In genomic region chr7:70178206-70178605, GRCh38 we compare ENCODE assay signal across 16 cellular contexts.
"Had no signal": no experiment of that assay in that cellular context is flagged by ENCODE, and none has a peak within 500 bp of the region (broad histone marks: within the 10 kb centered on the region; RNA-seq: fewer than 3 reads in every experiment).

No MANE protein-coding gene starts in this region.

- H3K36me3 ChIP-seq: cardiac muscle cell, heart left ventricle, left lung, tibial artery had no signal

- ATAC-seq: stimulated activated naive CD8-positive, alpha-beta T cell treated with anti-CD3 and anti-CD28 coated beads, Interleukin-15, Interleukin-2, amounts not matched to agents 100 U/mL and 50 U/mL, for 24 hours had no signal

- H3K27me3 ChIP-seq: cardiac muscle cell, dorsolateral prefrontal cortex, left lung, tibial artery had no signal

- H3K27ac Mint-ChIP-seq: activated CD4-positive, alpha-beta memory T cell treated with anti-CD3 and anti-CD28 coated beads for 36 hours; activated naive CD4-positive, alpha-beta T cell treated with anti-CD3 and anti-CD28 coated beads, Interleukin-2, amount 50 U/mL, for 72 hours; activated T-helper 1 cell treated with anti-CD3 and anti-CD28 coated beads, Interleukin-12 subunit alpha, Interleukin-12 subunit beta, Interleukin-2, Interleukin-4 antibody, amounts not matched to agents 30 ng/mL and 10 ng/mL and 1 ng/mL, durations not matched to agents 14 hours and 24 hours and 36 hours; endodermal cell had no signal

- H3K9me3 ChIP-seq: left lung had no signal

- H3K4me3 ChIP-seq: cardiac muscle cell, dorsolateral prefrontal cortex, heart left ventricle, left lung, tibial artery had no signal

- H3K27ac ChIP-seq: cardiac muscle cell, dorsolateral prefrontal cortex, heart left ventricle, left lung, tibial artery had no signal

- H3K4me3 Mint-ChIP-seq: activated CD4-positive, alpha-beta memory T cell treated with anti-CD3 and anti-CD28 coated beads for 36 hours; activated T-helper 1 cell treated with anti-CD3 and anti-CD28 coated beads, Interleukin-12 subunit alpha, Interleukin-12 subunit beta, Interleukin-2, Interleukin-4 antibody, amounts not matched to agents 30 ng/mL and 10 ng/mL and 1 ng/mL, durations not matched to agents 14 hours and 24 hours and 36 hours; endodermal cell had no signal

- H3K4me1 ChIP-seq: heart left ventricle had no signal

- H3K9me3 Mint-ChIP-seq: activated CD4-positive, alpha-beta memory T cell treated with anti-CD3 and anti-CD28 coated beads for 36 hours; endodermal cell had no signal

- DNase-seq: activated CD4-positive, alpha-beta memory T cell treated with anti-CD3 and anti-CD28 coated beads for 36 hours; activated gamma-delta T cell treated with Interleukin-2 at 50 U/mL for 16 hours; activated T-cell treated with anti-CD3 and anti-CD28 coated beads for 4 hours; dorsolateral prefrontal cortex; heart left ventricle; occipital lobe; retina; stimulated activated CD4-positive, alpha-beta T cell treated with anti-CD3 and anti-CD28 coated beads, Interleukin-2, amount 100 ng/mL, for 24 hours; stimulated activated naive CD8-positive, alpha-beta T cell treated with anti-CD3 and anti-CD28 coated beads, Interleukin-15, Interleukin-2, amounts not matched to agents 100 U/mL and 50 U/mL, for 24 hours; substantia nigra; tibial artery had no signal
